ENCODE assay signal across 8 cellular contexts in genomic region chr20:651713-652610, GRCh38. TPM values are rescaled to one million over a fixed set of nuclear protein-coding genes. Genes with fewer than 3 reads are reported as not detected.
DNase-seq lines count a peak whose midpoint lies in the region; ATAC-seq and TF ChIP-seq lines count a peak whose summit lies in the region.

No MANE protein-coding gene starts in this region.

- TF ChIP-seq POLR2A in spleen (IDR thresholded peaks at IDR 0.05): no peak

- H3K9me3 ChIP-seq in hepatocyte (ENCODE audit: low read depth) (no peaks in the 10 kb centered on the region), spleen (peaks cover 0 to 4% (median 0%) of the 10 kb centered on the region in 8 donors)

- WGBS in hepatocyte (ENCODE audit: low lambda C conversion rate, missing lambda C conversion rate): 57% methylated on average over 18 of the region's 20 CpGs
- 67 to 75% (median 71%) methylated on average over 18 to 20 of the region's 20 CpGs for WGBS in spleen, 5 donors

- H3K36me3 ChIP-seq in hepatocyte (replicated peaks; ENCODE audit: insufficient read depth, low read depth) (no peaks in the 10 kb centered on the region), spleen (peaks cover 0 to 39% (median 19%) of the 10 kb centered on the region in 6 donors)

- H3K4me3 ChIP-seq in hepatocyte (peak overlapping the region; percentile 63), spleen (peak overlapping the region; percentile 49 to 93 (median 64))

- H4K20me1 ChIP-seq in hepatocyte (ENCODE audit: insufficient read depth, poor library complexity, severe bottlenecking): no peaks in the 10 kb centered on the region

- no peak overlapping the region for H2AFZ ChIP-seq in hepatocyte

- ATAC-seq in activated CD8-positive, alpha-beta T cell treated with anti-CD3 and anti-CD28 coated beads for 36 hours: no peak

- H3K27me3 Mint-ChIP-seq in activated CD8-positive, alpha-beta T cell treated with anti-CD3 and anti-CD28 coated beads for 36 hours: peaks cover 7% of the 10 kb centered on the region

- H3K27ac Mint-ChIP-seq in activated CD8-positive, alpha-beta T cell treated with anti-CD3 and anti-CD28 coated beads for 36 hours: peak overlapping the region; percentile 79

- no peak for TF ChIP-seq CTCF in activated CD8-positive, alpha-beta T cell treated with anti-CD3 and anti-CD28 coated beads for 36 hours (IDR thresholded peaks at IDR 0.05)
- no peak for TF ChIP-seq CTCF in hepatocyte (IDR thresholded peaks at IDR 0.05; ENCODE audit: poor library complexity)
- no peak for TF ChIP-seq CTCF in spleen (IDR thresholded peaks at IDR 0.05 in 8 of 11, conservative IDR thresholded peaks at IDR 0.05 in 3 of 11)

- H3K79me2 ChIP-seq in hepatocyte: peaks cover 4% of the 10 kb centered on the region

- POLR2A ChIA-PET in activated CD8-positive, alpha-beta T cell treated with anti-CD3 and anti-CD28 coated beads for 36 hours (lab: Charles Lee): interaction anchor here (0.6 to 1.2 kb wide), 3 partner anchors 109 to 326 kb away, joined by 3 to 5 read pairs (median 4); no protein-coding TSS in a partner anchor

- H3K4me2 ChIP-seq in hepatocyte: peak overlapping the region; percentile 89

- DNase-seq in NK-92 treated with Interleukin-12 subunit alpha and Interleukin-12 subunit beta, amount 100 ng/mL, for 24 hours (lab: John Stamatoyannopoulos, UW): peak; percentile 7
- no peak for DNase-seq in NK-92 (lab: John Stamatoyannopoulos, UW; ENCODE audit: unreplicated experiment)
- peak; percentile 27 for DNase-seq in activated CD8-positive, alpha-beta T cell treated with anti-CD3 and anti-CD28 coated beads for 36 hours
- peak; percentile 45 for DNase-seq in hepatocyte (ENCODE audit: low spot score)
- no peak for DNase-seq in spleen
- no peak for DNase-seq in ureter (ENCODE audit: low spot score)
- no peak for DNase-seq in cortex of kidney (lab: John Stamatoyannopoulos, UW)
- DNase-seq in NCI-H2227 treated with DMSO at 0.1 percent for 48 hours (lab: John Stamatoyannopoulos, UW): no peak

- CTCF ChIA-PET in activated CD8-positive, alpha-beta T cell treated with anti-CD3 and anti-CD28 coated beads for 36 hours (lab: Charles Lee): interaction anchor here (0.5 to 2.4 kb wide), 4 partner anchors 14 to 258 kb away, joined by 3 to 8 read pairs (median 4); no protein-coding TSS in a partner anchor

- H3K27ac ChIP-seq in hepatocyte: peak overlapping the region; percentile 88
- H3K27ac ChIP-seq in spleen: peak overlapping the region in 5 of 8 donors; percentile 58 to 93 (median 81)

- no peaks in the 10 kb centered on the region for H3K9me2 ChIP-seq in hepatocyte (replicated peaks; ENCODE audit: insufficient read depth)

- H3K4me1 ChIP-seq in hepatocyte (ENCODE audit: insufficient read depth) (peaks cover 10% of the 10 kb centered on the region), spleen (peaks cover 13 to 37% (median 28%) of the 10 kb centered on the region in 6 donors)

- peak overlapping the region; percentile 77 for H3K4me3 Mint-ChIP-seq in activated CD8-positive, alpha-beta T cell treated with anti-CD3 and anti-CD28 coated beads for 36 hours

- H3K9me3 Mint-ChIP-seq in activated CD8-positive, alpha-beta T cell treated with anti-CD3 and anti-CD28 coated beads for 36 hours: no peaks in the 10 kb centered on the region

- peaks cover 5% of the 10 kb centered on the region for H3K27me3 ChIP-seq in hepatocyte
- H3K27me3 ChIP-seq in spleen (replicated peaks in 1 of 7): peaks cover 0 to 21% (median 0%) of the 10 kb centered on the region in 7 donors

- H3K4me1 Mint-ChIP-seq in activated CD8-positive, alpha-beta T cell treated with anti-CD3 and anti-CD28 coated beads for 36 hours (ENCODE audit: low read depth): peaks cover 18% of the 10 kb centered on the region

- intact Hi-C loops in activated CD8-positive, alpha-beta T cell treated with anti-CD3 and anti-CD28 coated beads for 36 hours (cut with micrococcal nuclease): no loop called here
- intact Hi-C loops in spleen (cut with DNase I; ENCODE audit: low total_unique reads): no loop called here

- peaks cover 23% of the 10 kb centered on the region for H3K36me3 Mint-ChIP-seq in activated CD8-positive, alpha-beta T cell treated with anti-CD3 and anti-CD28 coated beads for 36 hours (ENCODE audit: low read depth)

RNA-seq across cellular contexts. Expression of gene SRXN1, which starts 1.0 kb away (rescaled TPM):
- total RNA-seq in activated CD8-positive, alpha-beta T cell treated with anti-CD3 and anti-CD28 coated beads for 36 hours: 1 to 10 TPM; 9.4 to 9.8 TPM
- total RNA-seq in hepatocyte (40.0 and 42.2 TPM in 2 replicates), spleen (10 to 100 TPM; 10.6 to 31.3 (median 14.2) TPM), ureter (16.4 TPM)
- polyA plus RNA-seq in hepatocyte (26.9 and 39.6 TPM in 2 replicates), spleen (10 to 100 TPM in 1 of 3 donors, 1 to 10 TPM in 2; 4.5 to 11.2 (median 7.0) TPM)

RNA-seq across cellular contexts. Expression of gene SCRT2, which starts 23.6 kb away (rescaled TPM):
- not detected for total RNA-seq in activated CD8-positive, alpha-beta T cell treated with anti-CD3 and anti-CD28 coated beads for 36 hours
- total RNA-seq in hepatocyte: not detected in 2 replicates
- not detected in 2 replicates for polyA plus RNA-seq in hepatocyte
- under 1 TPM in 1 of 7 donors, not detected in 6; 0.09 TPM for total RNA-seq in spleen
- polyA plus RNA-seq in spleen: not detected
- not detected for total RNA-seq in ureter

RNA-seq across cellular contexts. Expression of gene TCF15, which starts 41.9 kb away (rescaled TPM):
- total RNA-seq in activated CD8-positive, alpha-beta T cell treated with anti-CD3 and anti-CD28 coated beads for 36 hours: under 1 TPM in 1 of 2 experiments, not detected in 1; 0.23 TPM
- total RNA-seq in hepatocyte: not detected in 2 replicates
- polyA plus RNA-seq in hepatocyte: not detected in 2 replicates
- total RNA-seq in spleen: under 1 TPM in 1 of 7 donors, not detected in 6; 0.22 TPM
- under 1 TPM in 2 of 3 donors, not detected in 1; 0.06 to 0.21 TPM for polyA plus RNA-seq in spleen
- 0.65 TPM for total RNA-seq in ureter

Comparison
In these comparisons a context has a peak if more than half of its experiments do, and no peak if none do; other contexts are left out.
1. DNase-seq: peak in NK-92 treated with Interleukin-12 subunit alpha and Interleukin-12 subunit beta, amount 100 ng/mL, for 24 hours (single experiment), activated CD8-positive, alpha-beta T cell treated with anti-CD3 and anti-CD28 coated beads for 36 hours (single experiment) and hepatocyte (single experiment); none in NK-92 (single experiment), spleen (single experiment), ureter (single experiment), cortex of kidney (single experiment) and NCI-H2227 treated with DMSO at 0.1 percent for 48 hours (single experiment).